ENCODE assay signal across 8 cellular contexts in the genomic region with DNA sequence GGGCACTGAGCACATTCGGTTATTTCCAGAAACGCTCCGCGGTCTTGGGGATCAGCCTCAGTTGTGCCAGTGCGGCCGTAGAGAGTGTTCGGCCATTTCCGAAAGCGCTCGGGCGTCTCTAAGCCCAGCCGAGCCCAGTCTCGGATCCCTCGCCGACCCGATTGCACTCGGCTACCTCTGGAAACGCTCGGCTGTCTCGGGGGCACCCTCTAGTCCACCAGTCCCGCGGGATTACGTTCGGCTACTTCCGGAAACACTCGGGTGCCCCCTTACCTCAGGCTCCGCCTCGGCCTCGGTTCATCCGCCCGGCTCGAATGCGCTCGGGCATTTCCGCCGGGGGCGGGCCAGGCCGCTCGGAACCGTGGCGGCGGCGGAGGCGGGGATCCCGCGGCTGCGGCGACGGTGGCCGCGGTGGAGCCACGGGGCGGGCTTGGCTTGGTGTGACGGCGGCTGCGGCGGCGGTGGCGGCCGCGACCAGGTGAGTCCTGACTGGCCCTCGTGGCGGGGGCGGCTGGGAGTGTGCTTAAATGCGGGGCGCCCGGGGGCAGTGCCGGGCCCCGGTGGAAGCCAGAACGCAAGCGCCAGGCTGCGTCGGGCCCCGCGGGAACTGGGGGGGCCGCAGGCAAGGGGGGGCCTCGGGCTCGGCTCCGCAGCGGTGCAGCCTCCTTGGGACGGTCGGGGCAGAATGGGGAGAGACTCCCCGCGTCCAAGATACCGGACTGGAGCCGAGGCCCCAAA. TPM values are rescaled to one million over a fixed set of nuclear protein-coding genes. Genes with fewer than 3 reads are reported as not detected.
DNase-seq lines count a peak whose midpoint lies in the region; ATAC-seq, FAIRE-seq and TF ChIP-seq lines count a peak whose summit lies in the region.

Gene PIK3R2, plus strand, starts transcription at position 347 of the 738 bp plus-strand sequence. CDS start 2,717 bp downstream, outside the sequence.

- DNase-seq in GM12891 (ENCODE audit: insufficient read length, low spot score) (peak; percentile 98), NCI-H1436 treated with DMSO at 0.1 percent for 48 hours (lab: John Stamatoyannopoulos, UW) (peak; percentile 92), T follicular helper cell (ENCODE audit: low read depth) (peak; percentile 100), Right ventricle myocardium inferior (ENCODE audit: missing footprints) (peak; percentile 99), osteocyte (ENCODE audit: extremely low spot score, unreplicated experiment) (peak; percentile 100)
- peak; percentile 100 for DNase-seq in activated naive CD8-positive, alpha-beta T cell treated with anti-CD3 and anti-CD28 coated beads, Interleukin-2, amount 50 U/mL, for 24 hours

- H3K4me3 ChIP-seq in thymus (ENCODE audit: low read length) = peak within 1 kb of the TSS; percentile 79

- H3K4me1 ChIP-seq in thymus (ENCODE audit: control insufficient read depth, insufficient read depth, low read length) = peaks cover 13% of the 10 kb centered on the region

- TF ChIP-seq CTCF in osteocyte (IDR thresholded peaks at IDR 0.05) = no peak

- peak within 1 kb of the TSS; percentile 99 for H3K27ac ChIP-seq in thymus (ENCODE audit: low read depth)

- H3K36me3 Mint-ChIP-seq in activated naive CD8-positive, alpha-beta T cell treated with anti-CD3 and anti-CD28 coated beads, Interleukin-2, amount 50 U/mL, for 24 hours (ENCODE audit: low read depth) = peaks cover 5% of the 10 kb centered on the region
- no peaks in the 10 kb centered on the region for H3K36me3 Mint-ChIP-seq in osteocyte (ENCODE audit: unreplicated experiment)

- no peaks in the 10 kb centered on the region for H3K27me3 ChIP-seq in thymus (ENCODE audit: control insufficient read depth, insufficient read depth)

- no peak for TF ChIP-seq POLR2A in GM12891 (IDR thresholded peaks at IDR 0.05; ENCODE audit: low read depth, low read length)

- no peaks in the 10 kb centered on the region for H3K9me3 Mint-ChIP-seq in activated naive CD8-positive, alpha-beta T cell treated with anti-CD3 and anti-CD28 coated beads, Interleukin-2, amount 50 U/mL, for 24 hours
- no peaks in the 10 kb centered on the region for H3K9me3 Mint-ChIP-seq in osteocyte (ENCODE audit: unreplicated experiment)

- peaks cover 28% of the 10 kb centered on the region for H3K4me1 Mint-ChIP-seq in activated naive CD8-positive, alpha-beta T cell treated with anti-CD3 and anti-CD28 coated beads, Interleukin-2, amount 50 U/mL, for 24 hours
- H3K4me1 Mint-ChIP-seq in osteocyte (ENCODE audit: unreplicated experiment) = peaks cover 41% of the 10 kb centered on the region

- no peaks in the 10 kb centered on the region for H3K27me3 Mint-ChIP-seq in activated naive CD8-positive, alpha-beta T cell treated with anti-CD3 and anti-CD28 coated beads, Interleukin-2, amount 50 U/mL, for 24 hours
- no peaks in the 10 kb centered on the region for H3K27me3 Mint-ChIP-seq in osteocyte (ENCODE audit: unreplicated experiment)

- FAIRE-seq in GM12891 (lab: Jason Lieb, UNC) = peak; percentile 100

- H3K36me3 ChIP-seq in thymus (ENCODE audit: control insufficient read depth, insufficient read depth) = peaks cover 20% of the 10 kb centered on the region

- under 1% methylated on average over 86 of the region's 86 CpGs for WGBS in thymus

- ATAC-seq in HG02852 (IDR thresholded peaks at IDR 0.05; ENCODE audit: unreplicated experiment) (peak; percentile 78), Right ventricle myocardium inferior (peak; percentile 93)
- ATAC-seq in activated naive CD8-positive, alpha-beta T cell treated with anti-CD3 and anti-CD28 coated beads, Interleukin-2, amount 50 U/mL, for 24 hours = peak; percentile 95

- peak within 1 kb of the TSS; percentile 99 for H3K27ac Mint-ChIP-seq in activated naive CD8-positive, alpha-beta T cell treated with anti-CD3 and anti-CD28 coated beads, Interleukin-2, amount 50 U/mL, for 24 hours
- H3K27ac Mint-ChIP-seq in osteocyte (ENCODE audit: unreplicated experiment) = peak within 1 kb of the TSS; percentile 95

- H3K4me3 Mint-ChIP-seq in activated naive CD8-positive, alpha-beta T cell treated with anti-CD3 and anti-CD28 coated beads, Interleukin-2, amount 50 U/mL, for 24 hours = peak within 1 kb of the TSS; percentile 83
- peak within 1 kb of the TSS; percentile 87 for H3K4me3 Mint-ChIP-seq in osteocyte (ENCODE audit: unreplicated experiment)

- H3K9me3 ChIP-seq in thymus (ENCODE audit: control insufficient read depth) = no peaks in the 10 kb centered on the region

- intact Hi-C loops in Right ventricle myocardium inferior (cut with DNase I) = loop anchor here (2.0 to 5.0 kb wide), 2 partner anchors 34 to 49 kb away; partner anchors contain the start of gene RAB3A

TF ChIP-seq in GM12891, 5 proteins besides CTCF, POLR2A, EP300 and RAD21:
- TF ChIP-seq POLR2AphosphoS5 (IDR thresholded peaks at IDR 0.05; ENCODE audit: low read depth, low read length) (no peak), POU2F2 (IDR thresholded peaks at IDR 0.05; ENCODE audit: low read depth, low read length) (no peak), PAX5 (IDR thresholded peaks at IDR 0.05; ENCODE audit: insufficient read depth, low read length, severe bottlenecking) (peak; percentile 77), TAF1 (IDR thresholded peaks at IDR 0.05; ENCODE audit: low read depth, low read length) (0 out of 2 replicates have a peak, but pooled peaks have one; percentile 15), SPI1 (IDR thresholded peaks at IDR 0.05; ENCODE audit: low read depth, low read length) (no peak)

RNA-seq across cellular contexts. Expression of gene PIK3R2, which starts in this region (rescaled TPM):
- 6.7 TPM for polyA plus RNA-seq in GM12891 (2012; ENCODE audit: low read depth, missing spikeins)
- total RNA-seq in Right ventricle myocardium inferior (21.7 TPM), osteocyte (67.2 and 68.1 TPM in 2 replicates)
- polyA plus RNA-seq in thymus = 15.1 TPM

Comparison
In these comparisons a context has a peak if more than half of its experiments do, and no peak if none do; other contexts are left out.
1. Peak in every context shown above with its lines: DNase-seq, ATAC-seq, H3K4me3 ChIP-seq and H3K27ac ChIP-seq.